ENCODE assay signal across 7 cellular contexts in genomic region chr1:222535455-222535854, GRCh38. TPM values are rescaled to one million over a fixed set of nuclear protein-coding genes. Genes with fewer than 3 reads are reported as not detected.
"Had no signal": no experiment of that assay in that cellular context is flagged by ENCODE, and none has a peak within 500 bp of the region (broad histone marks: within the 10 kb centered on the region; RNA-seq: fewer than 3 reads in every experiment).

No MANE protein-coding gene starts in this region.

- H3K27ac ChIP-seq: HL-60, KMS-11 had no signal

- H3K4me1 Mint-ChIP-seq: IgD-negative memory B cell had no signal

- DNase-seq: IMR-90, KBM-7, KG1 had no signal

- FAIRE-seq: HTR-8/SVneo had no signal

- H3K4me2 ChIP-seq: KMS-11 had no signal

- H3K9ac ChIP-seq: KMS-11 had no signal

- H3K4me3 Mint-ChIP-seq: IgD-negative memory B cell had no signal

- H3K27ac Mint-ChIP-seq: IgD-negative memory B cell had no signal

- H3K36me3 Mint-ChIP-seq: IgD-negative memory B cell had no signal

- H3K9me3 Mint-ChIP-seq: IgD-negative memory B cell had no signal

RNA-seq across cellular contexts. Expression of gene HHIPL2, which starts 12.4 kb away (rescaled TPM):
- polyA plus RNA-seq: IgD-negative memory B cell had no signal
